In the genomic region with DNA sequence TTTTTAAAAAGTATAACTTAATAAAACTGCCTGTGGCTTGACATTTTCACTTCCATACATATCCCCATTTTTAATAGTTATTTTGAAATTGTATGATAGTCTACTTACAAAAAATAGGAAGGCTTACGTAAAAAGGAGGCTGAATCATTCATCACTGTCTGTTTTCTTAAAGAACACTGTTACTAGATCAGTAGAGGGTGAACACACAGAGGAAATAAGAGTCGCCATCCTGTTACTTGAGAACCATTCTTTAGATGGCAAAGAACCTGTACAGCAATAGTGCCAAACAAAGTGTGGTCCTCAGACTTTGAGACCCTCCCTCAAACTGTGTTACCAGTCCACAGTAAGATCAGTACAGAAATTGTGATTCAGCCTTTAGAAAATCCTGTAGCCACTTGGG, we compare ENCODE assay signal across 26 cellular contexts.
DNase-seq lines count a peak whose midpoint lies in the region; ATAC-seq, FAIRE-seq and TF ChIP-seq lines count a peak whose summit lies in the region.
"Had no signal": no experiment of that assay in that cellular context is flagged by ENCODE, and none has a peak within 500 bp of the region (broad histone marks: within the 10 kb centered on the region; RNA-seq: fewer than 3 reads in every experiment).

No MANE protein-coding gene starts in this region.

- TF ChIP-seq POLR2A in endothelial cell of umbilical vein (IDR thresholded peaks at IDR 0.05; ENCODE audit: low read depth, low read length) = no peak

- no peak for TF ChIP-seq CTCF in A673 (conservative IDR thresholded peaks at IDR 0.05; ENCODE audit: low read depth, low read length)
- no peak for TF ChIP-seq CTCF in choroid plexus epithelial cell (conservative IDR thresholded peaks at IDR 0.05; ENCODE audit: low read depth, low read length)
- TF ChIP-seq CTCF in endothelial cell of umbilical vein (IDR thresholded peaks at IDR 0.05; ENCODE audit: extremely low read depth in 1 of 2, insufficient read depth in 1 of 2, low read depth in 1 of 2, low read length in 2 of 2) = no peak
- no peak for TF ChIP-seq CTCF in neural progenitor cell (IDR thresholded peaks at IDR 0.05)

- H3K4me1 ChIP-seq in A673 (ENCODE audit: insufficient read depth, low read length, poor library complexity, severe bottlenecking) (peaks cover 46% of the 10 kb centered on the region), endothelial cell of umbilical vein (ENCODE audit: control insufficient read depth, extremely low read depth, insufficient read depth, low read length) (peaks cover 18% of the 10 kb centered on the region), neural progenitor cell (no peaks in the 10 kb centered on the region)
- H3K4me1 ChIP-seq: A549, BE2C had no signal

- H3K4me1 Mint-ChIP-seq in neural progenitor cell = no peaks in the 10 kb centered on the region
- H3K4me1 Mint-ChIP-seq: CD14-positive monocyte; CD4-positive, alpha-beta memory T cell; CD8-positive, alpha-beta memory T cell had no signal

- H3F3A ChIP-seq in neural progenitor cell (ENCODE audit: low read depth) = no peaks in the 10 kb centered on the region

- no peaks in the 10 kb centered on the region for H4K20me1 ChIP-seq in endothelial cell of umbilical vein (replicated peaks; ENCODE audit: control insufficient read depth, extremely low read depth, insufficient read depth, low read length)
- H4K20me1 ChIP-seq in neural progenitor cell (ENCODE audit: low read depth) = no peaks in the 10 kb centered on the region
- H4K20me1 ChIP-seq: BLaER1 had no signal

- no peak for ATAC-seq in HG03460 (IDR thresholded peaks at IDR 0.05; ENCODE audit: unreplicated experiment)
- ATAC-seq: A549 had no signal

- dilution Hi-C loops in endothelial cell of umbilical vein (cut with MboI; ENCODE audit: extremely low pct_ligation_motif_present, low sequenced_read_pairs) = no loop called here

- no peak overlapping the region for H3K27ac Mint-ChIP-seq in neural progenitor cell
- H3K27ac Mint-ChIP-seq: CD14-positive monocyte; CD4-positive, alpha-beta memory T cell; CD4-positive, CD25-positive, alpha-beta regulatory T cell; CD8-positive, alpha-beta memory T cell had no signal

- intact Hi-C loops in A673 (cut with micrococcal nuclease; ENCODE audit: unreplicated experiment) = loop anchor here (5.0 kb wide), 2 partner anchors 142 to 867 kb away; no protein-coding TSS in a partner anchor
- intact Hi-C loops in endothelial cell of umbilical vein (cut with micrococcal nuclease) = no loop called here

- H3K9me3 Mint-ChIP-seq in neural progenitor cell = no peaks in the 10 kb centered on the region
- H3K9me3 Mint-ChIP-seq: CD14-positive monocyte had no signal

- no peaks in the 10 kb centered on the region for H3K27me3 Mint-ChIP-seq in neural progenitor cell (ENCODE audit: insufficient read depth, low read depth)
- H3K27me3 Mint-ChIP-seq: CD4-positive, alpha-beta memory T cell; CD4-positive, CD25-positive, alpha-beta regulatory T cell; CD8-positive, alpha-beta memory T cell had no signal

- H3K4me3 ChIP-seq in A673 (ENCODE audit: low read depth, low read length, poor library complexity, severe bottlenecking) (peak overlapping the region; percentile 12), choroid plexus epithelial cell (ENCODE audit: low read depth, low read length) (no peak overlapping the region), endothelial cell of umbilical vein (replicated peaks in 1 of 3; ENCODE audit: insufficient read depth in 1 of 3, low read depth in 1 of 3, low read length in 3 of 3) (no peak overlapping the region), neural progenitor cell (no peak overlapping the region)
- H3K4me3 ChIP-seq: A549, BLaER1 had no signal

- POLR2A ChIA-PET in A673 (lab: Charles Lee; ENCODE audit: low non-redundant PET) = no interaction called here
- POLR2A ChIA-PET in endothelial cell of umbilical vein (lab: Charles Lee) = no interaction called here

- H3K9ac ChIP-seq in endothelial cell of umbilical vein (replicated peaks; ENCODE audit: extremely low read depth, insufficient read depth, low read length) = no peak overlapping the region
- H3K9ac ChIP-seq in neural progenitor cell = no peak overlapping the region
- H3K9ac ChIP-seq: BLaER1 had no signal

- H3K27me3 ChIP-seq in A673 (replicated peaks; ENCODE audit: insufficient read depth, low read depth, low read length, poor library complexity) = no peaks in the 10 kb centered on the region
- no peaks in the 10 kb centered on the region for H3K27me3 ChIP-seq in endothelial cell of umbilical vein (ENCODE audit: control insufficient read depth in 2 of 2, insufficient read depth in 2 of 2, low read length in 2 of 2)
- no peaks in the 10 kb centered on the region for H3K27me3 ChIP-seq in neural progenitor cell
- H3K27me3 ChIP-seq: BE2C, BLaER1 had no signal

- H3K4me2 ChIP-seq in endothelial cell of umbilical vein (ENCODE audit: insufficient read depth, low read length) (peak overlapping the region; percentile 45), neural progenitor cell (no peak overlapping the region)
- H3K4me2 ChIP-seq: A549, BLaER1 had no signal

- CTCF ChIA-PET in A673 (lab: Charles Lee) = no interaction called here
- CTCF ChIA-PET in endothelial cell of umbilical vein (lab: Charles Lee) = no interaction called here

- BruUV-seq in A673 (replicated peaks; lab: Mats Ljungman, UMichigan) (no TSS peak), endothelial cell of umbilical vein (replicated peaks; lab: Mats Ljungman, UMichigan) (no TSS peak)

- peak; percentile 72 for FAIRE-seq in endothelial cell of umbilical vein (lab: Jason Lieb, UNC)
- FAIRE-seq: A549, GM19239 had no signal

- H3K36me3 ChIP-seq in A673 (ENCODE audit: insufficient read depth, low read length, poor library complexity, severe bottlenecking) (no peaks in the 10 kb centered on the region), endothelial cell of umbilical vein (ENCODE audit: control insufficient read depth in 2 of 2, extremely low read depth in 1 of 2, insufficient read depth in 2 of 2, low read length in 2 of 2) (no peaks in the 10 kb centered on the region), neural progenitor cell (no peaks in the 10 kb centered on the region)
- H3K36me3 ChIP-seq: BE2C, BLaER1 had no signal

- H3K9me3 ChIP-seq in A673 (ENCODE audit: low read depth, low read length, poor library complexity, severe bottlenecking) (no peaks in the 10 kb centered on the region), endothelial cell of umbilical vein (replicated peaks; ENCODE audit: control insufficient read depth, insufficient read depth, low read length) (no peaks in the 10 kb centered on the region), neural progenitor cell (ENCODE audit: low read depth) (no peaks in the 10 kb centered on the region)
- H3K9me3 ChIP-seq: A549, BE2C, BLaER1 had no signal

- H2AFZ ChIP-seq in endothelial cell of umbilical vein (ENCODE audit: low read depth, low read length) = peak overlapping the region; percentile 78
- no peak overlapping the region for H2AFZ ChIP-seq in neural progenitor cell (replicated peaks)

- DNase-seq in A673 (ENCODE audit: low spot score) (peak; percentile 75), choroid plexus epithelial cell (ENCODE audit: low read depth) (peak; percentile 58), endothelial cell of umbilical vein (ENCODE audit: low read depth, low spot score) (peak; percentile 43), iris pigment epithelial cell (ENCODE audit: low read depth) (peak; percentile 63), middle frontal gyrus (ENCODE audit: extremely low spot score, low spot score) (no peak), neural progenitor cell (ENCODE audit: low spot score) (no peak), GDM1 (lab: John Stamatoyannopoulos, UW) (no peak)
- DNase-seq: ACHN; BE2C; C1 segment of cervical spinal cord; CD4-positive, alpha-beta memory T cell; CD4-positive, CD25-positive, alpha-beta regulatory T cell; CD8-positive, alpha-beta memory T cell; COR-L47; DMS 273 treated with DMSO at 0.1 percent for 48 hours; DMS153; DMS79; DND-41; EL; GF-D8 had no signal

- H3K27ac ChIP-seq in A673 (ENCODE audit: low read depth, low read length, poor library complexity, severe bottlenecking) (peak overlapping the region; percentile 94), endothelial cell of umbilical vein (ENCODE audit: insufficient read depth, low read depth, low read length) (peak overlapping the region; percentile 55), neural progenitor cell (no peak overlapping the region)
- H3K27ac ChIP-seq: 22Rv1, A549, BLaER1 had no signal

- no peak overlapping the region for H3K4me3 Mint-ChIP-seq in neural progenitor cell
- H3K4me3 Mint-ChIP-seq: CD14-positive monocyte; CD4-positive, alpha-beta memory T cell; CD4-positive, CD25-positive, alpha-beta regulatory T cell; CD8-positive, alpha-beta memory T cell had no signal

- H3K36me3 Mint-ChIP-seq in neural progenitor cell = no peaks in the 10 kb centered on the region
- H3K36me3 Mint-ChIP-seq: CD14-positive monocyte; CD4-positive, alpha-beta memory T cell; CD4-positive, CD25-positive, alpha-beta regulatory T cell; CD8-positive, alpha-beta memory T cell had no signal

- H3K79me2 ChIP-seq in endothelial cell of umbilical vein (ENCODE audit: control insufficient read depth, insufficient read depth, low read length) (no peaks in the 10 kb centered on the region), neural progenitor cell (ENCODE audit: low read depth) (no peaks in the 10 kb centered on the region)

- H3K9me1 ChIP-seq in endothelial cell of umbilical vein (replicated peaks; ENCODE audit: control insufficient read depth, extremely low read depth, insufficient read depth, low read length) = no peaks in the 10 kb centered on the region

TF ChIP-seq in endothelial cell of umbilical vein, 7 proteins besides CTCF, POLR2A, EP300 and RAD21:
- TF ChIP-seq POLR2AphosphoS5 (IDR thresholded peaks at IDR 0.05; ENCODE audit: insufficient read depth, low read depth, low read length) (no peak), EZH2 (IDR thresholded peaks at IDR 0.05; ENCODE audit: borderline replicate concordance, low read depth, low read length, severe bottlenecking) (no peak), FOS (IDR thresholded peaks at IDR 0.05; ENCODE audit: borderline replicate concordance, insufficient read depth, low read length) (peak; percentile 25)

Comparison
In these comparisons a context has a peak if more than half of its experiments do, and no peak if none do; other contexts are left out.
1. DNase-seq: peak in A673 (single experiment), choroid plexus epithelial cell (single experiment), endothelial cell of umbilical vein (single experiment) and iris pigment epithelial cell (single experiment); none in middle frontal gyrus (single experiment), neural progenitor cell (single experiment) and GDM1 (single experiment).